In the genomic region with DNA sequence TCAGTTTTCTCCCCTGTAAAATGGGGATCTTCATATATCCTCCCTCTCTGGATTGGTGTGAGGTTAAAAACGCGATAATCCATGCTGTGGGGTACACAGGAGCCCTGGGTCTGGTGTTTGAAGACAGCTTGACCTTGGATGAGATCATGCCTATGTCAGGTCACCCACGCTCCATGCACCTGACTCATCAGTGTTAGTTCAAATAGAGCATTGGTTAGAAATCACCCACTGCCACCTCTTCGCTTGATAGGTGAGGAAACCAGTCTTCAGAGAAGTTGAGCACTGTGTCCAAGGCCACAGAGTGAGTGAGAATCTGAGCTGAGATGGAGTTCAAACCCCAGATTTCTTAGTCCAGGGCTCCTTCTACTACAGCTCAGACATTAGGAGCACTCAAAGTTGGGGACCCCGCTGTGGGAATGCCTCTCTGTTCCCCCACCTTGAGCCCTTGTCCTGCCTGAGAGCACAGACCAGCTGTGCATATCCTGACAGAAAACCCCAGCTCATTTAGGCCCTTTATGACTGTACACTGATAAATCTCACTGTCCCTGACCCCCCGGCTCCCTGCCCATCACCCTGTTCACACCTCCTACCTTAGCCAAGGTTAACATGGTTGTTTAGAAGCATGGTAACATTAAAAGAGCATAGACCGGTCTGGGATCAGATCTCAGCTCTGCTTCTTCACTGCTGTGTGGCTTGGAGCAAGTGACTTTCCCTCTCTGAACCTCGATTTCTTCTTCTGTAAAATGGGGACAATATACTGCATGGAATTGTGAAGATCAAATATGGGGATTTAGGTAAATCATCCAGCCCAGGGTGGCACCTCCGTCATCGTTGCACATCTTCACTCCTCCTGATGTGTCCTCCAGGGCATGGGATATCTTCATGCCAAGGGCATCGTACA, we compare ENCODE assay signal across 1 cellular context.
A peak's percentile ranks its signal among the peaks of the same experiment; 100 is the strongest.
TF ChIP-seq lines count a peak whose summit lies in the region.

No MANE protein-coding gene starts in this region.

TF ChIP-seq in HEK293, 187 proteins besides CTCF, POLR2A, EP300 and RAD21:
- TF ChIP-seq PRDM1 (tag by site-specific recombination; IDR thresholded peaks at IDR 0.05) = no peak
- TF ChIP-seq ZNF544 (tag by site-specific recombination; IDR thresholded peaks at IDR 0.05) = no peak
- TF ChIP-seq YY1 (tag by site-specific recombination; IDR thresholded peaks at IDR 0.05) = no peak
- TF ChIP-seq ZNF768 (tag by site-specific recombination; IDR thresholded peaks at IDR 0.05) = 0 out of 2 replicates have a peak, but pooled peaks have one; percentile 43
- no peak for TF ChIP-seq ZNF747 (tag by site-specific recombination; IDR thresholded peaks at IDR 0.05)
